11 cellular contexts compared by ENCODE assay signal in the genomic region with DNA sequence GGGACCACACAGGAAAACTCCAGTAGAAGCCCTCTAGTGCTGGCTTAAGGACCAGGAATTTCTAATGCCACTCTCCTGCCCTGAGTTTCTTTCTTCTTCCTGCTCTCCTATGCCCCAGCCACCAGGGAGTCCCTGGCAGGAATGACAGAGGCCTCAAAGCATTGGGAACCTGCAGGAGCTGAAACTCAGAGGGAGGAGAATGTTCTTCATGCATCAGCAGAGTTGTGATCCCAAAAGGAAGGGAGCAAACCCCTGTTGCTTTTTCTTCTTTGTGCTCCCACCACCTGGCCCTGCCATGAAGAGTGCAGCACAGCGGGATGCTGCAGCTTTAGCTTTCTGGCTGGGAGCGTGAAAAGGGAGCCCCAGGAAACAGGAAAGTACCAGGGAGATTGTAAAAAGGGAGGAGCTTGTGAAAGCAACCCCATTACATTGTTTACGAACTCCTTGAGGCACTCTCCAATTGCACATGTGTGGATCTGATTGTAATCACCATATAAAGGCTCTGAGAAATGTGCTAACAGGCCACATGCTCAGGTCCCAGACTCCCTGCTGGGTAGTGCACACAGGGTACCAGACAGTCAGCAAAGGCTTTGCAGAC. TPM values are rescaled to one million over a fixed set of nuclear protein-coding genes. Genes with fewer than 3 reads are reported as not detected.
DNase-seq lines count a peak whose midpoint lies in the region; ATAC-seq and FAIRE-seq lines count a peak whose summit lies in the region.
"Had no signal": no experiment of that assay in that cellular context is flagged by ENCODE, and none has a peak within 500 bp of the region (broad histone marks: within the 10 kb centered on the region; RNA-seq: fewer than 3 reads in every experiment).

No MANE protein-coding gene starts in this region.

- H3K27ac ChIP-seq in SK-N-MC: peak overlapping the region; percentile 65
- H3K27ac ChIP-seq: dorsolateral prefrontal cortex had no signal

- DNase-seq in DMS114 treated with DMSO at 0.1 percent for 48 hours (lab: John Stamatoyannopoulos, UW; ENCODE audit: unreplicated experiment) (peak; percentile 3), NCI-H1436 (lab: John Stamatoyannopoulos, UW) (peak; percentile 14), SK-N-MC (ENCODE audit: low read depth, low spot score) (peak; percentile 72), iris pigment epithelial cell (ENCODE audit: low read depth) (peak; percentile 57), RCC 7860 (ENCODE audit: low spot score) (no peak), sciatic nerve (ENCODE audit: low spot score) (no peak), cerebellar cortex (ENCODE audit: low spot score) (no peak)
- DNase-seq: activated T-cell treated with anti-CD3 and anti-CD28 coated beads, Interleukin-2, amount 50 U/mL, for 24 hours; dorsolateral prefrontal cortex had no signal

- ATAC-seq in HG02885 (IDR thresholded peaks at IDR 0.05; ENCODE audit: poor library complexity, unreplicated experiment): no peak
- no peak for ATAC-seq in sciatic nerve

- no peaks in the 10 kb centered on the region for H3K9me3 ChIP-seq in SK-N-MC (ENCODE audit: low read depth, low read length)

- intact Hi-C loops in sciatic nerve (cut with DNase I): no loop called here

- no peaks in the 10 kb centered on the region for H3K36me3 ChIP-seq in SK-N-MC (ENCODE audit: insufficient read depth, low read length)

- H3K9ac ChIP-seq in SK-N-MC (ENCODE audit: insufficient read length): no peak overlapping the region

- peak overlapping the region; percentile 41 for H3K4me3 ChIP-seq in SK-N-MC
- H3K4me3 ChIP-seq: dorsolateral prefrontal cortex, lung had no signal

- no peak for FAIRE-seq in RCC 7860 (lab: Jason Lieb, UNC)

RNA-seq across cellular contexts. Expression of a gene that starts 34.7 kb away (rescaled TPM):
- 242 TPM for total RNA-seq in sciatic nerve

RNA-seq across cellular contexts. Expression of a gene that starts 39.1 kb away (rescaled TPM):
- 77.9 TPM for total RNA-seq in sciatic nerve

Comparison
In these comparisons a context has a peak if more than half of its experiments do, and no peak if none do; other contexts are left out.
1. DNase-seq: peak in DMS114 treated with DMSO at 0.1 percent for 48 hours (single experiment), NCI-H1436 (single experiment), SK-N-MC (single experiment) and iris pigment epithelial cell (single experiment); none in RCC 7860 (single experiment), sciatic nerve (single experiment) and cerebellar cortex (single experiment).